In the genomic region with DNA sequence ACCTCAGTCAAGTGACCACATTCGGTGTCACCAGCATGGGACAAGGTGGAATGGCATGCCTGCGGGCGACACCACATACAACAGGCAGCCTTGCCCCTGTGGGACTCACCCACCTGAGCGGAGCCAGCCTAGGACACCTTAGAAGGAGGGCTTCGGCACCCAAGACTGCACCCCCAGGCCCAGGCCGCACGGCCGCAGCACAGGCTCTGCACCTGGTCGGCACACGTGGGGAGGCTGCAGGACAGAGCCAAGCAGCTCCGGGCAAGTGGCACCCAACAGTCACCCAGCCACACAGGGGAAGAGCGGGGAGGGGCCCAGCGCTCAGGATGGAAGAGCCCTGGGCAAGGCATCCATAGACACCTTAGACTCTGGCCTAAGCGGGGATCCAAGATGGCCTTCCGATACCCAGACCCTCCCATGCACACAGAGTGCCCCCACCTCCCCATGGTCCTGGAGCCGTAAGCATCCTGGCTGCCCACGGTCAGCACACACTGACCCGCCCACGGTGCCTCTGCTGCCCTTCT, we compare ENCODE assay signal across 29 cellular contexts. TPM values are rescaled to one million over a fixed set of nuclear protein-coding genes. Genes with fewer than 3 reads are reported as not detected.
"Had no signal": no experiment of that assay in that cellular context is flagged by ENCODE, and none has a peak within 500 bp of the region (broad histone marks: within the 10 kb centered on the region; RNA-seq: fewer than 3 reads in every experiment).

No MANE protein-coding gene starts in this region.

- H3K36me3 ChIP-seq: left ventricle myocardium inferior, pancreas, prostate gland, stomach, thyroid gland, transverse colon, upper lobe of left lung had no signal

- H3K4me3 Mint-ChIP-seq: memory B cell; natural killer cell treated with Interleukin-12 subunit alpha and Interleukin-12 subunit beta and Interleukin-15 and Interleukin-18, amount 100 ng/mL, for 72 hours; stimulated activated naive B cell treated with anti-CD40 and anti-IgM and Interleukin-4, amounts not matched to agents 10 μg/mL and 1 μg/mL and 100 μg/mL, for 72 hours had no signal

- H3K27me3 ChIP-seq: pancreas, stomach, testis, thyroid gland, transverse colon, upper lobe of left lung had no signal

- H3K36me3 Mint-ChIP-seq: naive thymus-derived CD4-positive, alpha-beta T cell; natural killer cell treated with Interleukin-12 subunit alpha and Interleukin-12 subunit beta and Interleukin-15 and Interleukin-18, amount 100 ng/mL, for 72 hours had no signal

- H3K27ac ChIP-seq: left ventricle myocardium inferior, pancreas, prostate gland, skin epidermis, stomach, testis, thyroid gland, transverse colon, upper lobe of left lung had no signal

- H3K9me3 Mint-ChIP-seq: memory B cell; natural killer cell treated with Interleukin-12 subunit alpha and Interleukin-12 subunit beta and Interleukin-15 and Interleukin-18, amount 100 ng/mL, for 72 hours had no signal

- FAIRE-seq: pancreas had no signal

- ATAC-seq: mucosa of descending colon; naive thymus-derived CD4-positive, alpha-beta T cell; pancreas; right cardiac atrium; sciatic nerve; stimulated activated naive B cell treated with anti-CD40 and anti-IgM and Interleukin-4, amounts not matched to agents 10 μg/mL and 1 μg/mL and 100 μg/mL, for 72 hours; stimulated activated naive CD8-positive, alpha-beta T cell treated with anti-CD3 and anti-CD28 coated beads, Interleukin-15, Interleukin-2, amounts not matched to agents 100 U/mL and 50 U/mL, for 24 hours had no signal

- H3K9me3 ChIP-seq: left ventricle myocardium inferior, mucosa of descending colon, pancreas, prostate gland, stomach, testis, thyroid gland, transverse colon, upper lobe of left lung had no signal

- H3K27me3 Mint-ChIP-seq: naive thymus-derived CD4-positive, alpha-beta T cell; natural killer cell treated with Interleukin-12 subunit alpha and Interleukin-12 subunit beta and Interleukin-15 and Interleukin-18, amount 100 ng/mL, for 72 hours had no signal

- H3K27ac Mint-ChIP-seq: memory B cell; naive thymus-derived CD4-positive, alpha-beta T cell; natural killer cell treated with Interleukin-12 subunit alpha and Interleukin-12 subunit beta and Interleukin-15 and Interleukin-18, amount 100 ng/mL, for 72 hours; stimulated activated naive B cell treated with anti-CD40 and anti-IgM and Interleukin-4, amounts not matched to agents 10 μg/mL and 1 μg/mL and 100 μg/mL, for 72 hours had no signal

- DNase-seq: hypothalamus; islet precursor cell; left ventricle myocardium inferior; midbrain; mucosa of descending colon; naive thymus-derived CD4-positive, alpha-beta T cell; nucleus accumbens; pancreas; posterior cingulate gyrus; retina; right cardiac atrium; stimulated activated CD4-positive, alpha-beta T cell treated with anti-CD3 and anti-CD28 coated beads, Interleukin-12 subunit alpha, Interleukin-12 subunit beta, amount 100 ng/mL, for 4 hours; stimulated activated CD4-positive, alpha-beta T cell treated with anti-CD3 and anti-CD28 coated beads, Interleukin-15, amount 100 ng/mL, for 24 hours; stimulated activated CD4-positive, alpha-beta T cell treated with anti-CD3 and anti-CD28 coated beads, Interleukin-2, amount 100 ng/mL, for 24 hours; stimulated activated CD4-positive, alpha-beta T cell treated with anti-CD3 and anti-CD28 coated beads, Interleukin-4, amount 100 ng/mL, for 1 hour; stimulated activated naive B cell treated with anti-CD40 and anti-IgM and Interleukin-4, amounts not matched to agents 10 μg/mL and 1 μg/mL and 100 μg/mL, for 72 hours; stimulated activated naive CD8-positive, alpha-beta T cell treated with anti-CD3 and anti-CD28 coated beads, Interleukin-15, Interleukin-2, amounts not matched to agents 100 U/mL and 50 U/mL, for 24 hours; stomach; testis; thyroid gland; transverse colon had no signal

- H3K4me1 ChIP-seq: prostate gland, transverse colon had no signal

- H3K4me3 ChIP-seq: left ventricle myocardium inferior, lung, mucosa of descending colon, pancreas, prostate gland, skin epidermis, stomach, testis, thyroid gland, transverse colon, upper lobe of left lung had no signal

RNA-seq across cellular contexts. Expression of a gene that starts 16.1 kb away (rescaled TPM):
- total RNA-seq: natural killer cell treated with Interleukin-12 subunit alpha and Interleukin-12 subunit beta and Interleukin-15 and Interleukin-18, amount 100 ng/mL, for 72 hours had no signal
- polyA plus RNA-seq: neural cell had no signal

RNA-seq across cellular contexts. Expression of a gene that starts 27.4 kb away (rescaled TPM):
- polyA plus RNA-seq: neural cell had no signal
